In genomic region chr2:147843864-147844690, GRCh38 we compare ENCODE assay signal across 1 cellular context.
TF ChIP-seq lines count a peak whose summit lies in the region.

No MANE protein-coding gene starts in this region.

TF ChIP-seq in HepG2, 621 proteins besides CTCF, POLR2A, EP300 and RAD21 (continued from another document and continues in another):
- TF ChIP-seq KIAA2018 (CRISPR knock-in tag; IDR thresholded peaks at IDR 0.05; ENCODE audit: borderline replicate concordance) (0 out of 2 replicates have a peak, but pooled peaks have one; percentile 60), LBX2 (CRISPR knock-in tag; IDR thresholded peaks at IDR 0.05; ENCODE audit: borderline replicate concordance) (no peak; the same call in 1 of the 2 replicates), KAT8 (CRISPR knock-in tag; IDR thresholded peaks at IDR 0.05) (peak; percentile 79), ZNF350 (CRISPR knock-in tag; IDR thresholded peaks at IDR 0.05; ENCODE audit: borderline replicate concordance, low read depth) (peak; percentile 95), FOSL1 (CRISPR knock-in tag; IDR thresholded peaks at IDR 0.05; ENCODE audit: borderline replicate concordance) (peak; percentile 61; the same call in 1 of the 2 replicates), ZNF547 (CRISPR knock-in tag; IDR thresholded peaks at IDR 0.05) (peak; percentile 80; the same call in 1 of the 2 replicates), ZNF772 (CRISPR knock-in tag; IDR thresholded peaks at IDR 0.05) (peak; percentile 84), ZKSCAN8 (CRISPR knock-in tag; IDR thresholded peaks at IDR 0.05; ENCODE audit: borderline replicate concordance) (0 out of 2 replicates have a peak, but pooled peaks have one; percentile 18), CREM (IDR thresholded peaks at IDR 0.05) (no peak), CREM (CRISPR knock-in tag; IDR thresholded peaks at IDR 0.05) (no peak), MEF2D (CRISPR knock-in tag; IDR thresholded peaks at IDR 0.05) (no peak; the same call in 1 of the 2 replicates), SRF (IDR thresholded peaks at IDR 0.05; ENCODE audit: low read depth, low read length) (no peak), CREB3 (CRISPR knock-in tag; IDR thresholded peaks at IDR 0.05) (peak; percentile 88; the same call in 1 of the 2 replicates), FOXP1 (IDR thresholded peaks at IDR 0.05) (no peak), FOXP1 (CRISPR knock-in tag; IDR thresholded peaks at IDR 0.05) (no peak), CHD2 (IDR thresholded peaks at IDR 0.05; ENCODE audit: low read depth, low read length) (peak; percentile 93), SALL1 (CRISPR knock-in tag; IDR thresholded peaks at IDR 0.05) (peak; percentile 69), ETS1 (CRISPR knock-in tag; IDR thresholded peaks at IDR 0.05) (peak; percentile 93), NR2C2 (CRISPR knock-in tag; IDR thresholded peaks at IDR 0.05; ENCODE audit: borderline replicate concordance) (peak; percentile 35; the same call in 1 of the 2 replicates), SYNCRIP (IDR thresholded peaks at IDR 0.05; ENCODE audit: insufficient read depth, low read depth, low read length) (no peak), ZNF670 (CRISPR knock-in tag; IDR thresholded peaks at IDR 0.05; ENCODE audit: borderline replicate concordance) (peak; percentile 82; the same call in 1 of the 2 replicates), MIER3 (CRISPR knock-in tag; IDR thresholded peaks at IDR 0.05; ENCODE audit: borderline replicate concordance) (peak; percentile 18; the same call in 1 of the 2 replicates), POGK (CRISPR knock-in tag; conservative IDR thresholded peaks at IDR 0.05) (peak; percentile 88), DZIP1 (CRISPR knock-in tag; IDR thresholded peaks at IDR 0.05) (0 out of 2 replicates have a peak, but pooled peaks have one; percentile 72), ZNF737 (CRISPR knock-in tag; IDR thresholded peaks at IDR 0.05; ENCODE audit: borderline replicate concordance) (no peak), ZNF616 (CRISPR knock-in tag; IDR thresholded peaks at IDR 0.05; ENCODE audit: low read depth) (peak; percentile 82; the same call in 1 of the 2 replicates)
- TF ChIP-seq, protein P1, sequence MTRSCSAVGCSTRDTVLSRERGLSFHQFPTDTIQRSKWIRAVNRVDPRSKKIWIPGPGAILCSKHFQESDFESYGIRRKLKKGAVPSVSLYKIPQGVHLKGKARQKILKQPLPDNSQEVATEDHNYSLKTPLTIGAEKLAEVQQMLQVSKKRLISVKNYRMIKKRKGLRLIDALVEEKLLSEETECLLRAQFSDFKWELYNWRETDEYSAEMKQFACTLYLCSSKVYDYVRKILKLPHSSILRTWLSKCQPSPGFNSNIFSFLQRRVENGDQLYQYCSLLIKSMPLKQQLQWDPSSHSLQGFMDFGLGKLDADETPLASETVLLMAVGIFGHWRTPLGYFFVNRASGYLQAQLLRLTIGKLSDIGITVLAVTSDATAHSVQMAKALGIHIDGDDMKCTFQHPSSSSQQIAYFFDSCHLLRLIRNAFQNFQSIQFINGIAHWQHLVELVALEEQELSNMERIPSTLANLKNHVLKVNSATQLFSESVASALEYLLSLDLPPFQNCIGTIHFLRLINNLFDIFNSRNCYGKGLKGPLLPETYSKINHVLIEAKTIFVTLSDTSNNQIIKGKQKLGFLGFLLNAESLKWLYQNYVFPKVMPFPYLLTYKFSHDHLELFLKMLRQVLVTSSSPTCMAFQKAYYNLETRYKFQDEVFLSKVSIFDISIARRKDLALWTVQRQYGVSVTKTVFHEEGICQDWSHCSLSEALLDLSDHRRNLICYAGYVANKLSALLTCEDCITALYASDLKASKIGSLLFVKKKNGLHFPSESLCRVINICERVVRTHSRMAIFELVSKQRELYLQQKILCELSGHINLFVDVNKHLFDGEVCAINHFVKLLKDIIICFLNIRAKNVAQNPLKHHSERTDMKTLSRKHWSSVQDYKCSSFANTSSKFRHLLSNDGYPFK (CRISPR knock-in tag; IDR thresholded peaks at IDR 0.05; ENCODE audit: borderline replicate concordance): peak; percentile 80; the same call in 1 of the 2 replicates
- TF ChIP-seq, protein P2, sequence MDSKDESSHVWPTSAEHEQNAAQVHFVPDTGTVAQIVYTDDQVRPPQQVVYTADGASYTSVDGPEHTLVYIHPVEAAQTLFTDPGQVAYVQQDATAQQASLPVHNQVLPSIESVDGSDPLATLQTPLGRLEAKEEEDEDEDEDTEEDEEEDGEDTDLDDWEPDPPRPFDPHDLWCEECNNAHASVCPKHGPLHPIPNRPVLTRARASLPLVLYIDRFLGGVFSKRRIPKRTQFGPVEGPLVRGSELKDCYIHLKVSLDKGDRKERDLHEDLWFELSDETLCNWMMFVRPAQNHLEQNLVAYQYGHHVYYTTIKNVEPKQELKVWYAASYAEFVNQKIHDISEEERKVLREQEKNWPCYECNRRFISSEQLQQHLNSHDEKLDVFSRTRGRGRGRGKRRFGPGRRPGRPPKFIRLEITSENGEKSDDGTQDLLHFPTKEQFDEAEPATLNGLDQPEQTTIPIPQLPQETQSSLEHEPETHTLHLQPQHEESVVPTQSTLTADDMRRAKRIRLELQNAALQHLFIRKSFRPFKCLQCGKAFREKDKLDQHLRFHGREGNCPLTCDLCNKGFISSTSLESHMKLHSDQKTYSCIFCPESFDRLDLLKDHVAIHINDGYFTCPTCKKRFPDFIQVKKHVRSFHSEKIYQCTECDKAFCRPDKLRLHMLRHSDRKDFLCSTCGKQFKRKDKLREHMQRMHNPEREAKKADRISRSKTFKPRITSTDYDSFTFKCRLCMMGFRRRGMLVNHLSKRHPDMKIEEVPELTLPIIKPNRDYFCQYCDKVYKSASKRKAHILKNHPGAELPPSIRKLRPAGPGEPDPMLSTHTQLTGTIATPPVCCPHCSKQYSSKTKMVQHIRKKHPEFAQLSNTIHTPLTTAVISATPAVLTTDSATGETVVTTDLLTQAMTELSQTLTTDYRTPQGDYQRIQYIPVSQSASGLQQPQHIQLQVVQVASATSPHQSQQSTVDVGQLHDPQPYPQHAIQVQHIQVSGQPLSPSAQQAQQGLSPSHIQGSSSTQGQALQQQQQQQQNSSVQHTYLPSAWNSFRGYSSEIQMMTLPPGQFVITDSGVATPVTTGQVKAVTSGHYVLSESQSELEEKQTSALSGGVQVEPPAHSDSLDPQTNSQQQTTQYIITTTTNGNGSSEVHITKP (CRISPR knock-in tag; IDR thresholded peaks at IDR 0.05; ENCODE audit: low read depth): no peak
- TF ChIP-seq, protein P3, sequence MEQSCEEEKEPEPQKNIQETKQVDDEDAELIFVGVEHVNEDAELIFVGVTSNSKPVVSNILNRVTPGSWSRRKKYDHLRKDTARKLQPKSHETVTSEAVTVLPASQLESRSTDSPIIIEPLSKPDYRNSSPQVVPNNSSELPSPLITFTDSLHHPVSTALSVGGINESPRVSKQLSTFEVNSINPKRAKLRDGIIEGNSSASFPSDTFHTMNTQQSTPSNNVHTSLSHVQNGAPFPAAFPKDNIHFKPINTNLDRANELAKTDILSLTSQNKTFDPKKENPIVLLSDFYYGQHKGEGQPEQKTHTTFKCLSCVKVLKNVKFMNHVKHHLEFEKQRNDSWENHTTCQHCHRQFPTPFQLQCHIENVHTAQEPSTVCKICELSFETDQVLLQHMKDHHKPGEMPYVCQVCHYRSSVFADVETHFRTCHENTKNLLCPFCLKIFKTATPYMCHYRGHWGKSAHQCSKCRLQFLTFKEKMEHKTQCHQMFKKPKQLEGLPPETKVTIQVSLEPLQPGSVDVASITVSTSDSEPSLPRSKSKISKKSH (CRISPR knock-in tag; IDR thresholded peaks at IDR 0.05; ENCODE audit: borderline replicate concordance): peak; percentile 73; the same call in 1 of the 2 replicates
